8 cellular contexts compared by ENCODE assay signal in the genomic region with DNA sequence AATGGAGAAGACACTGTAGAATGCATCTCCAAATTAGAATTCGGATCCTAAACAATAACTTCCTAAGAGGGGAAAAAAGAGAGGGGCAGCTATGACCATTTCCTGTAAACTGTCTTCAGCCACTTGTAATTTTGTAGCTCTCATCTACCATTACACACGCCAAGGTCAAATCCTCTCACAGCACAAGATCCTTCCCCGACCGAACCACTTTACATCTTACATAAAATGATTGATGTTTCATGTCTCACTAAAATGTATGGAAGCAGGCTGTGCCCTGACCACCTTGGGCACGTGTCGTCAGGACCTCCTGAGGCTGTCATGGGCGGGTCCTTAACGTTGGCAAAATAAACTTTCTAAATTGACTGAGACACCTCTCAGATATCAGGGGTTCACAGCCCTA. TPM values are rescaled to one million over a fixed set of nuclear protein-coding genes. Genes with fewer than 3 reads are reported as not detected.
DNase-seq lines count a peak whose midpoint lies in the region; ATAC-seq, FAIRE-seq and TF ChIP-seq lines count a peak whose summit lies in the region.

No MANE protein-coding gene starts in this region.

- H3K4me1 ChIP-seq in fibroblast of lung (ENCODE audit: control insufficient read depth, extremely low read depth, insufficient read depth, low read length): peaks cover 4% of the 10 kb centered on the region

- peak overlapping the region; percentile 32 for H3K9ac ChIP-seq in fibroblast of lung (ENCODE audit: insufficient read depth, low read length)

- H3K4me3 ChIP-seq in fibroblast of lung (replicated peaks in 1 of 4; ENCODE audit: control extremely low read depth in 1 of 4, insufficient read depth in 1 of 4, low read depth in 3 of 4, low read length in 4 of 4): peak overlapping the region in 2 of 4 experiments; percentile 32 to 38

- peak overlapping the region; percentile 53 for H3K4me3 Mint-ChIP-seq in progenitor cell of endocrine pancreas (ENCODE audit: low read depth)

- no peaks in the 10 kb centered on the region for H3K79me2 ChIP-seq in fibroblast of lung (ENCODE audit: control insufficient read depth, insufficient read depth, low read length)

- no peaks in the 10 kb centered on the region for H3K36me3 Mint-ChIP-seq in progenitor cell of endocrine pancreas (ENCODE audit: insufficient read depth)

- no peaks in the 10 kb centered on the region for H3K27me3 ChIP-seq in fibroblast of lung (ENCODE audit: control insufficient read depth, insufficient read depth, low read length)

- H4K20me1 ChIP-seq in fibroblast of lung (ENCODE audit: control insufficient read depth, extremely low read depth, insufficient read depth, low read length): no peaks in the 10 kb centered on the region

- no peaks in the 10 kb centered on the region for H3K36me3 ChIP-seq in fibroblast of lung (ENCODE audit: control insufficient read depth, insufficient read depth, low read length)

- no peak for FAIRE-seq in HTR-8/SVneo (lab: Jason Lieb, UNC)

- peaks cover 15% of the 10 kb centered on the region for H3K4me1 Mint-ChIP-seq in progenitor cell of endocrine pancreas (ENCODE audit: low read depth)

- peak overlapping the region; percentile 50 for H2AFZ ChIP-seq in fibroblast of lung (ENCODE audit: low read length)

- peak overlapping the region; percentile 62 for H3K27ac ChIP-seq in fibroblast of lung (ENCODE audit: insufficient read depth, low read length)

- DNase-seq in EL (peak; percentile 34), HEK293T (ENCODE audit: extremely low spot score) (no peak), NCI-H748 (lab: John Stamatoyannopoulos, UW; ENCODE audit: unreplicated experiment) (peak; percentile 61), fibroblast of lung (ENCODE audit: low read depth in 2 of 2) (peak; percentile 39 to 60), progenitor cell of endocrine pancreas (ENCODE audit: low spot score, unreplicated experiment) (no peak), HTR-8/SVneo (ENCODE audit: insufficient read length, low spot score) (no peak)
- DNase-seq in activated CD8-positive, alpha-beta memory T cell treated with anti-CD3 and anti-CD28 coated beads, Interleukin-2, amount 50 U/mL, for 48 hours: peak; percentile 52

- no peaks in the 10 kb centered on the region for H3K9me3 ChIP-seq in fibroblast of lung (ENCODE audit: control insufficient read depth, insufficient read depth, low read depth, low read length)

- ATAC-seq in HG03565 (IDR thresholded peaks at IDR 0.05; ENCODE audit: unreplicated experiment): no peak

- TF ChIP-seq CTCF in fibroblast of lung (conservative IDR thresholded peaks at IDR 0.05 in 1 of 2, IDR thresholded peaks at IDR 0.05 in 1 of 2; ENCODE audit: low read depth in 1 of 2, low read length in 2 of 2): no peak
- TF ChIP-seq CTCF in progenitor cell of endocrine pancreas (IDR thresholded peaks at IDR 0.05; ENCODE audit: unreplicated experiment): no peak

- no peaks in the 10 kb centered on the region for H3K9me3 Mint-ChIP-seq in progenitor cell of endocrine pancreas (ENCODE audit: low read depth)

- peak overlapping the region; percentile 92 for H3K27ac Mint-ChIP-seq in progenitor cell of endocrine pancreas

- H3K27me3 Mint-ChIP-seq in progenitor cell of endocrine pancreas: no peaks in the 10 kb centered on the region

- CTCF ChIA-PET in HEK293T (lab: Yijun Ruan, JAX): interaction anchor here (0.6 to 1.0 kb wide), 4 partner anchors 59 to 1980 kb away, joined by 3 to 4 read pairs (median 3); no protein-coding TSS in a partner anchor

- H3K4me2 ChIP-seq in fibroblast of lung (ENCODE audit: extremely low read depth, insufficient read depth, low read length): peak overlapping the region; percentile 77

- POLR2A ChIA-PET in HEK293T (lab: Yijun Ruan, JAX): interaction anchor here (1.0 to 1.1 kb wide), 2 partner anchors 10 to 25 kb away, joined by 3 read pairs; no protein-coding TSS in a partner anchor

TF ChIP-seq in HEK293T, 16 proteins besides CTCF, POLR2A, EP300 and RAD21:
- TF ChIP-seq, protein P1, sequence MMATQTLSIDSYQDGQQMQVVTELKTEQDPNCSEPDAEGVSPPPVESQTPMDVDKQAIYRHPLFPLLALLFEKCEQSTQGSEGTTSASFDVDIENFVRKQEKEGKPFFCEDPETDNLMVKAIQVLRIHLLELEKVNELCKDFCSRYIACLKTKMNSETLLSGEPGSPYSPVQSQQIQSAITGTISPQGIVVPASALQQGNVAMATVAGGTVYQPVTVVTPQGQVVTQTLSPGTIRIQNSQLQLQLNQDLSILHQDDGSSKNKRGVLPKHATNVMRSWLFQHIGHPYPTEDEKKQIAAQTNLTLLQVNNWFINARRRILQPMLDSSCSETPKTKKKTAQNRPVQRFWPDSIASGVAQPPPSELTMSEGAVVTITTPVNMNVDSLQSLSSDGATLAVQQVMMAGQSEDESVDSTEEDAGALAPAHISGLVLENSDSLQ (IDR thresholded peaks at IDR 0.05): peak; percentile 83
- peak; percentile 53; the same call in 1 of the 2 replicates for TF ChIP-seq L3MBTL2 (conservative IDR thresholded peaks at IDR 0.05)
- no peak for TF ChIP-seq FOXM1 (IDR thresholded peaks at IDR 0.05; ENCODE audit: borderline replicate concordance)
- TF ChIP-seq TARDBP (IDR thresholded peaks at IDR 0.05): no peak
- TF ChIP-seq FOXK2 (IDR thresholded peaks at IDR 0.05): no peak
- TF ChIP-seq ARNT (IDR thresholded peaks at IDR 0.05): no peak
- no peak for TF ChIP-seq SUZ12 (IDR thresholded peaks at IDR 0.05)
- no peak for TF ChIP-seq NFRKB (IDR thresholded peaks at IDR 0.05)
- peak; percentile 65 for TF ChIP-seq ZNF384 (IDR thresholded peaks at IDR 0.05)
- no peak for TF ChIP-seq HDGF (IDR thresholded peaks at IDR 0.05; ENCODE audit: borderline replicate concordance)
- TF ChIP-seq SP1 (IDR thresholded peaks at IDR 0.05): no peak

RNA-seq across cellular contexts. Expression of a gene that starts 24.1 kb away (rescaled TPM):
- total RNA-seq in fibroblast of lung (18.5 and 21.8 TPM in 2 replicates), progenitor cell of endocrine pancreas (34.8 and 36.2 TPM in 2 replicates)
- polyA plus RNA-seq in fibroblast of lung: 30.2 and 31.2 TPM in 2 replicates
- polyA plus RNA-seq in fibroblast of lung (2012): 43.0 and 46.5 TPM in 2 replicates
- polyA minus RNA-seq in fibroblast of lung (ENCODE audit: low replicate concordance): 4.0 and 9.0 TPM in 2 replicates

Comparison
In these comparisons a context has a peak if more than half of its experiments do, and no peak if none do; other contexts are left out.
1. DNase-seq: peak in EL (single experiment), NCI-H748 (single experiment), activated CD8-positive, alpha-beta memory T cell treated with anti-CD3 and anti-CD28 coated beads, Interleukin-2, amount 50 U/mL, for 48 hours (single experiment) and fibroblast of lung (2 of 2); none in HEK293T (single experiment), progenitor cell of endocrine pancreas (single experiment) and HTR-8/SVneo (single experiment).